Comparison of ENCODE assay signal across 2 cellular contexts in genomic region chr17:33225994-33226393, GRCh38.
TF ChIP-seq lines count a peak whose summit lies in the region.

No MANE protein-coding gene starts in this region.

TF ChIP-seq in SK-N-SH, 30 proteins besides CTCF, POLR2A, EP300 and RAD21:
- TF ChIP-seq NFIC (IDR thresholded peaks at IDR 0.05; ENCODE audit: borderline replicate concordance) (no peak), PBX3 (IDR thresholded peaks at IDR 0.05) (no peak), RFX5 (IDR thresholded peaks at IDR 0.05; ENCODE audit: low read length) (peak; percentile 61; the same call in 1 of the 2 replicates), GATA2 (CRISPR knock-in tag; IDR thresholded peaks at IDR 0.05) (no peak), RXRA (IDR thresholded peaks at IDR 0.05; ENCODE audit: borderline replicate concordance, low read depth) (no peak), SIN3A (IDR thresholded peaks at IDR 0.05; ENCODE audit: borderline replicate concordance, low read depth, low read length) (no peak), NRF1 (IDR thresholded peaks at IDR 0.05; ENCODE audit: low read depth, low read length) (no peak)

TF ChIP-seq in GM12878, 131 proteins besides CTCF, POLR2A, EP300 and RAD21:
- TF ChIP-seq HCFC1 (IDR thresholded peaks at IDR 0.05; ENCODE audit: low read length): no peak
- no peak for TF ChIP-seq E2F4 (IDR thresholded peaks at IDR 0.05; ENCODE audit: low read depth, low read length)
- no peak for TF ChIP-seq ATF3 (IDR thresholded peaks at IDR 0.05; ENCODE audit: borderline replicate concordance, extremely low read depth, low read depth, low read length)
- peak; percentile 21; the same call in 1 of the 2 replicates for TF ChIP-seq RFX5 (IDR thresholded peaks at IDR 0.05; ENCODE audit: low read depth, low read length)
- TF ChIP-seq RUNX3 (IDR thresholded peaks at IDR 0.05; ENCODE audit: low read length): no peak
- no peak for TF ChIP-seq BCL3 (IDR thresholded peaks at IDR 0.05; ENCODE audit: borderline replicate concordance, insufficient read depth, low read depth, low read length, poor library complexity, severe bottlenecking)
- TF ChIP-seq FOXK2 (IDR thresholded peaks at IDR 0.05): no peak
- TF ChIP-seq HDAC6 (IDR thresholded peaks at IDR 0.05; ENCODE audit: unreplicated experiment): no peak
